In genomic region chr11:108551653-108552462, GRCh38 we compare ENCODE assay signal across 14 cellular contexts. TPM values are rescaled to one million over a fixed set of nuclear protein-coding genes. Genes with fewer than 3 reads are reported as not detected.
DNase-seq lines count a peak whose midpoint lies in the region; ATAC-seq, FAIRE-seq and TF ChIP-seq lines count a peak whose summit lies in the region.
"Had no signal": no experiment of that assay in that cellular context is flagged by ENCODE, and none has a peak within 500 bp of the region (broad histone marks: within the 10 kb centered on the region; RNA-seq: fewer than 3 reads in every experiment).

No MANE protein-coding gene starts in this region.

- H3K4me1 ChIP-seq in K562 (replicated peaks in 1 of 2; ENCODE audit: control insufficient read depth in 2 of 2, insufficient read depth in 2 of 2, low read length in 2 of 2): peaks cover 13 to 46% of the 10 kb centered on the region in 2 experiments; a peak in 4 of 5 replicates
- H3K4me1 ChIP-seq in stomach: peaks cover 0 to 19% (median 12%) of the 10 kb centered on the region in 4 donors

- H2AFZ ChIP-seq in K562 (ENCODE audit: low read depth, low read length): peak overlapping the region; percentile 48

- peak overlapping the region; percentile 62 for H3K27ac ChIP-seq in K562 (ENCODE audit: extremely low read depth, low read depth, low read length)
- peak overlapping the region; percentile 33 to 69 (median 56) for H3K27ac ChIP-seq in stomach
- H3K27ac ChIP-seq: RWPE1, WERI-Rb-1 had no signal

- H3K4me1 Mint-ChIP-seq in stimulated activated naive CD8-positive, alpha-beta T cell treated with anti-CD3 and anti-CD28 coated beads, Interleukin-15, amount 100 ng/mL, for 72 hours: no peaks in the 10 kb centered on the region

- H3K27me3 Mint-ChIP-seq in stimulated activated naive CD8-positive, alpha-beta T cell treated with anti-CD3 and anti-CD28 coated beads, Interleukin-15, amount 100 ng/mL, for 72 hours: no peaks in the 10 kb centered on the region

- TF ChIP-seq CTCF in K562 (IDR thresholded peaks at IDR 0.05 in 2 of 3, conservative IDR thresholded peaks at IDR 0.05 in 1 of 3; ENCODE audit: insufficient read depth in 2 of 3, low read depth in 1 of 3, low read length in 3 of 3) (no peak), stomach (IDR thresholded peaks at IDR 0.05) (no peak)

- peaks cover 4% of the 10 kb centered on the region; the same call in 1 of the 3 replicates for H3K79me2 ChIP-seq in K562 (ENCODE audit: control insufficient read depth, insufficient read depth, low read length)

- H3K4me3 ChIP-seq in K562 (peak overlapping the region; percentile 1; the same call in 1 of the 2 replicates), stomach (no peak overlapping the region)

- no peak for TF ChIP-seq POLR2A in K562 (conservative IDR thresholded peaks at IDR 0.05)
- no peak for TF ChIP-seq POLR2A in stomach (IDR thresholded peaks at IDR 0.05)

- TF ChIP-seq RAD21 in K562 (CRISPR knock-in tag; conservative IDR thresholded peaks at IDR 0.05 in 1 of 2, IDR thresholded peaks at IDR 0.05 in 1 of 2): no peak; a peak in 1 of 4 replicates

- in situ Hi-C loops in K562 (cut with MboI): no loop called here

- TF ChIP-seq EP300 in K562 (IDR thresholded peaks at IDR 0.05; ENCODE audit: low read length) (peak; percentile 84), stomach (IDR thresholded peaks at IDR 0.05) (no peak)

- FAIRE-seq in HTR-8/SVneo (lab: Jason Lieb, UNC): peak; percentile 40
- FAIRE-seq in K562 (lab: Jason Lieb, UNC): peak; percentile 95

- CTCF ChIA-PET in K562 (lab: Yijun Ruan, JAX; ENCODE audit: low intra/inter-chr PET ratio): no interaction called here

- H3K27ac Mint-ChIP-seq in stimulated activated naive CD8-positive, alpha-beta T cell treated with anti-CD3 and anti-CD28 coated beads, Interleukin-15, amount 100 ng/mL, for 72 hours: no peak overlapping the region

- WGBS in K562 (ENCODE audit: insufficient coverage, low coverage, missing lambda C conversion rate): 1% methylated on average over 10 of the region's 10 CpGs
- 24 to 41% (median 27%) methylated on average over 10 of the region's 10 CpGs for WGBS in stomach, 5 donors

- no peak overlapping the region for H3K4me3 Mint-ChIP-seq in stimulated activated naive CD8-positive, alpha-beta T cell treated with anti-CD3 and anti-CD28 coated beads, Interleukin-15, amount 100 ng/mL, for 72 hours

- TSS peak; percentile 33 for BruUV-seq in K562 (replicated peaks; lab: Mats Ljungman, UMichigan)

- no peaks in the 10 kb centered on the region for H4K20me1 ChIP-seq in K562 (replicated peaks; ENCODE audit: control insufficient read depth, insufficient read depth, low read length)

- ATAC-seq in K562: peak; percentile 94
- peak; percentile 71 for ATAC-seq in left lobe of liver
- ATAC-seq in GM21423 (IDR thresholded peaks at IDR 0.05; ENCODE audit: unreplicated experiment): no peak
- no peak for ATAC-seq in stimulated activated naive CD8-positive, alpha-beta T cell treated with anti-CD3 and anti-CD28 coated beads, Interleukin-15, amount 100 ng/mL, for 72 hours

- peak overlapping the region in 1 of 2 experiments; percentile 42; a peak in 2 of 4 replicates for H3K9ac ChIP-seq in K562 (ENCODE audit: insufficient read depth in 1 of 2, low read depth in 2 of 2, low read length in 2 of 2)

- H3K9me1 ChIP-seq in K562 (ENCODE audit: control insufficient read depth, insufficient read depth, low read length): no peaks in the 10 kb centered on the region

- intact Hi-C loops in K562 (cut with micrococcal nuclease) (loop anchor here (2.0 to 5.0 kb wide), 2 partner anchors 41 to 55 kb away; partner anchors contain the start of genes EXPH5 and POGLUT3), stomach (cut with DNase I; ENCODE audit: low total_unique reads) (no loop called here)

- H3K9me3 ChIP-seq in K562 (replicated peaks; ENCODE audit: control insufficient read depth, insufficient read depth, low read depth, low read length) (no peaks in the 10 kb centered on the region), stomach (no peaks in the 10 kb centered on the region)

- H3K27me3 ChIP-seq in K562 (ENCODE audit: control insufficient read depth in 2 of 2, insufficient read depth in 2 of 2, low read length in 2 of 2) (no peaks in the 10 kb centered on the region), stomach (no peaks in the 10 kb centered on the region)
- H3K27me3 ChIP-seq: dorsolateral prefrontal cortex had no signal

- H3K9me3 Mint-ChIP-seq in stimulated activated naive CD8-positive, alpha-beta T cell treated with anti-CD3 and anti-CD28 coated beads, Interleukin-15, amount 100 ng/mL, for 72 hours: no peaks in the 10 kb centered on the region

- H3K36me3 ChIP-seq in K562 (ENCODE audit: control insufficient read depth, insufficient read depth, low read length) (no peaks in the 10 kb centered on the region; the same call in 2 of the 3 replicates), stomach (no peaks in the 10 kb centered on the region)
- H3K36me3 ChIP-seq: WERI-Rb-1 had no signal

- DNase-seq in HTR-8/SVneo (ENCODE audit: insufficient read length, low spot score): no peak
- peak; percentile 74 to 92 (median 81) for DNase-seq in K562 (ENCODE audit: extremely low read depth in 1 of 4, low spot score in 3 of 4)
- DNase-seq in left lobe of liver (ENCODE audit: low spot score): no peak
- DNase-seq in stomach: no peak
- DNase-seq in hypothalamus (lab: John Stamatoyannopoulos, UW): no peak
- DNase-seq in stimulated activated naive CD8-positive, alpha-beta T cell treated with anti-CD3 and anti-CD28 coated beads, Interleukin-15, amount 100 ng/mL, for 72 hours: no peak
- DNase-seq: DMS79 treated with DMSO at 0.1 percent for 48 hours; dorsolateral prefrontal cortex; NCI-H345; stimulated activated CD4-positive, alpha-beta T cell treated with anti-CD3 and anti-CD28 coated beads, Interleukin-4, amount 100 ng/mL, for 24 hours; substantia nigra; WERI-Rb-1 had no signal

- POLR2A ChIA-PET in K562 (lab: Yijun Ruan, JAX): interaction anchor here (1.0 to 2.2 kb wide), 10 partner anchors 11 to 41 kb away, joined by 3 to 8 read pairs (median 4); no protein-coding TSS in a partner anchor

- peak overlapping the region; percentile 66 for H3K4me2 ChIP-seq in K562 (ENCODE audit: insufficient read depth, low read length)

TF ChIP-seq in K562, 482 proteins besides CTCF, POLR2A, EP300 and RAD21 (continues in another document):
- TF ChIP-seq JUND (IDR thresholded peaks at IDR 0.05; ENCODE audit: borderline replicate concordance, low read depth, low read length): peak; percentile 72; the same call in 1 of the 2 replicates
- TF ChIP-seq JUND (tag; IDR thresholded peaks at IDR 0.05; ENCODE audit: borderline replicate concordance, low read depth, low read length): peak; percentile 64; the same call in 1 of the 3 replicates
- peak; percentile 23 for TF ChIP-seq MEIS2 (IDR thresholded peaks at IDR 0.05; ENCODE audit: partially characterized antibody)

RNA-seq across cellular contexts. Expression of gene EXPH5, which starts 41.7 kb away (rescaled TPM):
- total RNA-seq in K562 (2011; cell fraction: chromatin; rRNA removed; ENCODE audit: low replicate concordance): 3.2 and 15.6 TPM in 2 replicates
- 2.0 and 4.3 TPM in 2 replicates for total RNA-seq in K562 (2011; cell fraction: nucleolus; rRNA removed)
- 5.7 and 8.6 TPM in 2 replicates for total RNA-seq in K562 (2011; cell fraction: nucleoplasm; rRNA removed)
- total RNA-seq in K562 (2014; rRNA removed) (4.2 TPM in 2 replicates), K562 (2014; rRNA removed; fragmentation: Illumina TruSeq; extraction: Trizol) (6.1 and 7.3 TPM in 2 replicates), K562 (2015; rRNA removed; fragmentation: Illumina TruSeq; extraction: Trizol) (5.6 and 5.7 TPM in 2 replicates), K562 (2021) (6.8 and 8.5 TPM in 2 replicates), left lobe of liver (12.8 TPM), stomach (10 to 100 TPM; 11.6 to 23.7 (median 14.0) TPM)
- polyA plus RNA-seq in K562 (2011; rRNA removed) (4.8 and 6.2 TPM in 2 replicates), K562 (2014; fragmentation: Illumina TruSeq; extraction: Trizol) (1.8 and 2.0 TPM in 2 replicates), K562 (2014; fragmentation: Nextera tagmentation; extraction: Ambion mirVana) (1 to 10 TPM; 1.3 to 4.8 TPM), K562 (2014; rRNA removed) (2.4 and 2.6 TPM in 2 replicates), stomach (1 to 10 TPM in 1 of 3 donors, under 1 TPM in 2; 0.75 to 2.8 (median 0.92) TPM)
- 1.4 and 2.8 TPM in 2 replicates for polyA plus RNA-seq in K562 (2011; cell fraction: cytosol; rRNA removed)
- polyA plus RNA-seq in K562 (2011; cell fraction: nucleus; rRNA removed): 3.5 and 6.0 TPM in 2 replicates
- polyA plus RNA-seq in K562 (2012): 0.48 and 0.76 TPM in 2 replicates
- 16.7 and 23.8 TPM in 2 replicates for polyA minus RNA-seq in K562 (2011; rRNA and poly(A)+ RNA removed)
- polyA minus RNA-seq in K562 (2011; cell fraction: cytosol; rRNA and poly(A)+ RNA removed): 6.1 and 6.3 TPM in 2 replicates
- 4.2 and 12.2 TPM in 2 replicates for polyA minus RNA-seq in K562 (2011; cell fraction: nucleus; rRNA and poly(A)+ RNA removed)

RNA-seq across cellular contexts. Expression of gene POGLUT3, which starts 53.7 kb away (rescaled TPM):
- total RNA-seq in K562 (2011; cell fraction: chromatin; rRNA removed; ENCODE audit: low replicate concordance): 9.7 and 15.3 TPM in 2 replicates
- 8.7 and 12.1 TPM in 2 replicates for total RNA-seq in K562 (2011; cell fraction: nucleolus; rRNA removed)
- 14.9 and 25.2 TPM in 2 replicates for total RNA-seq in K562 (2011; cell fraction: nucleoplasm; rRNA removed)
- total RNA-seq in K562 (2014; rRNA removed) (13.0 and 14.5 TPM in 2 replicates), K562 (2014; rRNA removed; fragmentation: Illumina TruSeq; extraction: Trizol) (23.0 and 28.2 TPM in 2 replicates), K562 (2015; rRNA removed; fragmentation: Illumina TruSeq; extraction: Trizol) (29.0 and 29.7 TPM in 2 replicates), K562 (2021) (15.3 and 18.0 TPM in 2 replicates), left lobe of liver (7.2 TPM), stomach (10 to 100 TPM; 12.5 to 43.7 (median 23.9) TPM)
- polyA plus RNA-seq in K562 (2011; rRNA removed) (22.7 and 27.9 TPM in 2 replicates), K562 (2014; fragmentation: Illumina TruSeq; extraction: Trizol) (21.5 and 24.2 TPM in 2 replicates), K562 (2014; fragmentation: Nextera tagmentation; extraction: Ambion mirVana) (1 to 10 TPM; 4.6 to 6.8 TPM), K562 (2014; rRNA removed) (17.4 and 17.8 TPM in 2 replicates), stomach (1 to 10 TPM; 5.7 to 8.5 (median 6.1) TPM)
- 6.0 and 13.2 TPM in 2 replicates for polyA plus RNA-seq in K562 (2011; cell fraction: cytosol; rRNA removed)
- 4.8 and 5.3 TPM in 2 replicates for polyA plus RNA-seq in K562 (2011; cell fraction: nucleus; rRNA removed)
- polyA plus RNA-seq in K562 (2012): 16.9 and 21.0 TPM in 2 replicates
- 29.1 and 35.3 TPM in 2 replicates for polyA minus RNA-seq in K562 (2011; rRNA and poly(A)+ RNA removed)
- polyA minus RNA-seq in K562 (2011; cell fraction: cytosol; rRNA and poly(A)+ RNA removed): 15.2 and 17.8 TPM in 2 replicates
- 2.6 and 5.6 TPM in 2 replicates for polyA minus RNA-seq in K562 (2011; cell fraction: nucleus; rRNA and poly(A)+ RNA removed)

Comparison
In these comparisons a context has a peak if more than half of its experiments do, and no peak if none do; other contexts are left out.
1. DNase-seq: peak in K562 (4 of 4); none in HTR-8/SVneo (single experiment), left lobe of liver (single experiment), stomach (single experiment), hypothalamus (0 of 51) and stimulated activated naive CD8-positive, alpha-beta T cell treated with anti-CD3 and anti-CD28 coated beads, Interleukin-15, amount 100 ng/mL, for 72 hours (0 of 2).
2. ATAC-seq: peak in K562 (single experiment) and left lobe of liver (single experiment); none in GM21423 (single experiment) and stimulated activated naive CD8-positive, alpha-beta T cell treated with anti-CD3 and anti-CD28 coated beads, Interleukin-15, amount 100 ng/mL, for 72 hours (single experiment).